Comparison of ENCODE assay signal across 16 cellular contexts in genomic region chr12:2925322-2925995, GRCh38. TPM values are rescaled to one million over a fixed set of nuclear protein-coding genes. Genes with fewer than 3 reads are reported as not detected.
DNase-seq lines count a peak whose midpoint lies in the region; ATAC-seq and TF ChIP-seq lines count a peak whose summit lies in the region.
"Had no signal": no experiment of that assay in that cellular context is flagged by ENCODE, and none has a peak within 500 bp of the region (broad histone marks: within the 10 kb centered on the region; RNA-seq: fewer than 3 reads in every experiment).

No MANE protein-coding gene starts in this region.

- H3K4me2 ChIP-seq in skeletal muscle satellite cell (ENCODE audit: low read length): peak overlapping the region; percentile 31

- no peak overlapping the region for H3K4me3 Mint-ChIP-seq in activated CD8-positive, alpha-beta T cell treated with anti-CD3 and anti-CD28 coated beads for 36 hours
- no peak overlapping the region for H3K4me3 Mint-ChIP-seq in activated CD8-positive, alpha-beta T cell treated with anti-CD3 and anti-CD28 coated beads, Interleukin-2, amount 10 ng/mL, durations not matched to agents 7 days and 5 days
- H3K4me3 Mint-ChIP-seq: activated naive CD8-positive, alpha-beta T cell; CD8-positive, alpha-beta memory T cell; naive thymus-derived CD4-positive, alpha-beta T cell had no signal

- peaks cover 4% of the 10 kb centered on the region for H3K4me1 Mint-ChIP-seq in activated CD8-positive, alpha-beta T cell treated with anti-CD3 and anti-CD28 coated beads for 36 hours (ENCODE audit: low read depth)
- no peaks in the 10 kb centered on the region for H3K4me1 Mint-ChIP-seq in activated CD8-positive, alpha-beta T cell treated with anti-CD3 and anti-CD28 coated beads, Interleukin-2, amount 10 ng/mL, durations not matched to agents 7 days and 5 days (ENCODE audit: low read depth)
- H3K4me1 Mint-ChIP-seq: naive thymus-derived CD4-positive, alpha-beta T cell had no signal

- peaks cover 9% of the 10 kb centered on the region for H3K4me1 ChIP-seq in skeletal muscle satellite cell (ENCODE audit: control insufficient read depth, insufficient read depth, low read length)
- H3K4me1 ChIP-seq: right atrium auricular region had no signal

- peak overlapping the region; percentile 25 for H3K27ac ChIP-seq in epithelial cell of prostate
- no peak overlapping the region for H3K27ac ChIP-seq in coronary artery
- H3K27ac ChIP-seq: right atrium auricular region, WERI-Rb-1 had no signal

- H3K36me3 ChIP-seq in skeletal muscle satellite cell (ENCODE audit: insufficient read depth, low read length): peaks cover 33% of the 10 kb centered on the region

- CTCF ChIA-PET in activated CD8-positive, alpha-beta T cell treated with anti-CD3 and anti-CD28 coated beads for 36 hours (lab: Charles Lee): no interaction called here
- CTCF ChIA-PET in activated CD8-positive, alpha-beta T cell treated with anti-CD3 and anti-CD28 coated beads, Interleukin-2, amount 10 ng/mL, durations not matched to agents 7 days and 5 days (lab: Charles Lee): no interaction called here

- DNase-seq in activated CD8-positive, alpha-beta T cell treated with anti-CD3 and anti-CD28 coated beads for 36 hours: no peak
- DNase-seq in activated CD8-positive, alpha-beta T cell treated with anti-CD3 and anti-CD28 coated beads, Interleukin-2, amount 10 ng/mL, durations not matched to agents 7 days and 5 days: no peak
- DNase-seq in NCI-H1105 (lab: John Stamatoyannopoulos, UW): peak; percentile 25
- no peak for DNase-seq in epithelial cell of prostate (ENCODE audit: low read depth, low spot score)
- no peak for DNase-seq in NCI-H2029 treated with DMSO at 0.1 percent for 48 hours (lab: John Stamatoyannopoulos, UW)
- no peak for DNase-seq in coronary artery (ENCODE audit: low spot score)
- DNase-seq in NCI-H2227 treated with DMSO at 0.1 percent for 48 hours (lab: John Stamatoyannopoulos, UW): no peak
- DNase-seq: CD8-positive, alpha-beta memory T cell; cerebellar nuclear complex; GDM1; naive thymus-derived CD4-positive, alpha-beta T cell; NCI-H226; WERI-Rb-1 had no signal

- no peak for ATAC-seq in activated CD8-positive, alpha-beta T cell treated with anti-CD3 and anti-CD28 coated beads for 36 hours
- ATAC-seq in activated CD8-positive, alpha-beta T cell treated with anti-CD3 and anti-CD28 coated beads, Interleukin-2, amount 10 ng/mL, durations not matched to agents 7 days and 5 days: no peak
- ATAC-seq: naive thymus-derived CD4-positive, alpha-beta T cell had no signal

- no peaks in the 10 kb centered on the region for H3K27me3 ChIP-seq in skeletal muscle satellite cell (ENCODE audit: control insufficient read depth, insufficient read depth, low read length)
- H3K27me3 ChIP-seq: right atrium auricular region had no signal

- no peaks in the 10 kb centered on the region for H3K9me3 ChIP-seq in skeletal muscle satellite cell (replicated peaks; ENCODE audit: low read length)
- H3K9me3 ChIP-seq: right atrium auricular region had no signal

- H3K36me3 Mint-ChIP-seq in activated CD8-positive, alpha-beta T cell treated with anti-CD3 and anti-CD28 coated beads for 36 hours (ENCODE audit: low read depth): peaks cover 12% of the 10 kb centered on the region
- H3K36me3 Mint-ChIP-seq in activated CD8-positive, alpha-beta T cell treated with anti-CD3 and anti-CD28 coated beads, Interleukin-2, amount 10 ng/mL, durations not matched to agents 7 days and 5 days (ENCODE audit: low read depth): peaks cover 6% of the 10 kb centered on the region

- H3K9me3 Mint-ChIP-seq in activated CD8-positive, alpha-beta T cell treated with anti-CD3 and anti-CD28 coated beads for 36 hours: no peaks in the 10 kb centered on the region
- no peaks in the 10 kb centered on the region for H3K9me3 Mint-ChIP-seq in activated CD8-positive, alpha-beta T cell treated with anti-CD3 and anti-CD28 coated beads, Interleukin-2, amount 10 ng/mL, durations not matched to agents 7 days and 5 days (ENCODE audit: insufficient read depth)
- H3K9me3 Mint-ChIP-seq: CD8-positive, alpha-beta memory T cell; naive thymus-derived CD4-positive, alpha-beta T cell had no signal

- H3K27ac Mint-ChIP-seq in activated CD8-positive, alpha-beta T cell treated with anti-CD3 and anti-CD28 coated beads for 36 hours: peak overlapping the region; percentile 8
- no peak overlapping the region for H3K27ac Mint-ChIP-seq in activated CD8-positive, alpha-beta T cell treated with anti-CD3 and anti-CD28 coated beads, Interleukin-2, amount 10 ng/mL, durations not matched to agents 7 days and 5 days
- H3K27ac Mint-ChIP-seq: activated naive CD8-positive, alpha-beta T cell; CD8-positive, alpha-beta memory T cell had no signal

- TF ChIP-seq CTCF in activated CD8-positive, alpha-beta T cell treated with anti-CD3 and anti-CD28 coated beads for 36 hours (IDR thresholded peaks at IDR 0.05): no peak
- TF ChIP-seq CTCF in coronary artery (IDR thresholded peaks at IDR 0.05): no peak

- no peak overlapping the region for H3K4me3 ChIP-seq in skeletal muscle satellite cell (ENCODE audit: low read length)
- H3K4me3 ChIP-seq in coronary artery: no peak overlapping the region
- H3K4me3 ChIP-seq: right atrium auricular region had no signal

- no peaks in the 10 kb centered on the region for H3K27me3 Mint-ChIP-seq in activated CD8-positive, alpha-beta T cell treated with anti-CD3 and anti-CD28 coated beads for 36 hours
- no peaks in the 10 kb centered on the region for H3K27me3 Mint-ChIP-seq in activated CD8-positive, alpha-beta T cell treated with anti-CD3 and anti-CD28 coated beads, Interleukin-2, amount 10 ng/mL, durations not matched to agents 7 days and 5 days (ENCODE audit: low read depth)
- H3K27me3 Mint-ChIP-seq: activated naive CD8-positive, alpha-beta T cell; CD8-positive, alpha-beta memory T cell; naive thymus-derived CD4-positive, alpha-beta T cell had no signal

- POLR2A ChIA-PET in activated CD8-positive, alpha-beta T cell treated with anti-CD3 and anti-CD28 coated beads for 36 hours (lab: Charles Lee): interaction anchor here (0.8 kb wide), 1 partner anchor 48 kb away, joined by 4 read pairs; the partner anchor contains the start of genes FOXM1 and RHNO1
- POLR2A ChIA-PET in activated CD8-positive, alpha-beta T cell treated with anti-CD3 and anti-CD28 coated beads, Interleukin-2, amount 10 ng/mL, durations not matched to agents 7 days and 5 days (lab: Charles Lee): interaction anchor here (0.6 kb wide), 1 partner anchor 44 kb away, joined by 3 read pairs; no protein-coding TSS in a partner anchor

- intact Hi-C loops in activated CD8-positive, alpha-beta T cell treated with anti-CD3 and anti-CD28 coated beads for 36 hours (cut with micrococcal nuclease): no loop called here

- no peak overlapping the region for H3K9ac ChIP-seq in skeletal muscle satellite cell (ENCODE audit: low read depth, low read length)

RNA-seq across cellular contexts. Expression of gene TEAD4, which starts 33.7 kb away (rescaled TPM):
- total RNA-seq in activated CD8-positive, alpha-beta T cell treated with anti-CD3 and anti-CD28 coated beads for 36 hours: 1 to 10 TPM; 4.5 to 4.6 TPM
- under 1 TPM; 0.34 to 0.44 TPM for total RNA-seq in activated CD8-positive, alpha-beta T cell treated with anti-CD3 and anti-CD28 coated beads, Interleukin-2, amount 10 ng/mL, durations not matched to agents 7 days and 5 days
- total RNA-seq in skeletal muscle satellite cell (2012; rRNA removed): 13.7 and 18.6 TPM in 2 replicates

RNA-seq across cellular contexts. Expression of gene TULP3, which starts 34.8 kb away (rescaled TPM):
- total RNA-seq in activated CD8-positive, alpha-beta T cell treated with anti-CD3 and anti-CD28 coated beads for 36 hours: 1 to 10 TPM; 5.6 to 6.0 TPM
- 10 to 100 TPM in 1 of 2 experiments, 1 to 10 TPM in 1; 9.2 to 10.5 TPM for total RNA-seq in activated CD8-positive, alpha-beta T cell treated with anti-CD3 and anti-CD28 coated beads, Interleukin-2, amount 10 ng/mL, durations not matched to agents 7 days and 5 days
- 22.1 and 23.3 TPM in 2 replicates for total RNA-seq in skeletal muscle satellite cell (2012; rRNA removed)

RNA-seq across cellular contexts. Expression of gene RHNO1, which starts 48.4 kb away (rescaled TPM):
- 10 to 100 TPM; 56.9 to 62.9 TPM for total RNA-seq in activated CD8-positive, alpha-beta T cell treated with anti-CD3 and anti-CD28 coated beads for 36 hours
- 10 to 100 TPM; 56.9 to 65.9 TPM for total RNA-seq in activated CD8-positive, alpha-beta T cell treated with anti-CD3 and anti-CD28 coated beads, Interleukin-2, amount 10 ng/mL, durations not matched to agents 7 days and 5 days
- total RNA-seq in skeletal muscle satellite cell (2012; rRNA removed): 17.7 and 19.2 TPM in 2 replicates

RNA-seq across cellular contexts. Expression of gene FOXM1, which starts 48.5 kb away (rescaled TPM):
- 10 to 100 TPM; 64.4 to 64.8 TPM for total RNA-seq in activated CD8-positive, alpha-beta T cell treated with anti-CD3 and anti-CD28 coated beads for 36 hours
- total RNA-seq in activated CD8-positive, alpha-beta T cell treated with anti-CD3 and anti-CD28 coated beads, Interleukin-2, amount 10 ng/mL, durations not matched to agents 7 days and 5 days: 100 to 1,000 TPM; 138 to 142 TPM
- total RNA-seq in skeletal muscle satellite cell (2012; rRNA removed): 8.4 and 13.1 TPM in 2 replicates
